Comparison of ENCODE assay signal across 1 cellular context in genomic region chr18:35497334-35498197, GRCh38.
TF ChIP-seq lines count a peak whose summit lies in the region.

INO80C (minus strand) TSS chr18:35497960; CDS start chr18:35497874, 86 bp downstream.

TF ChIP-seq in HEK293, 187 proteins besides CTCF, POLR2A, EP300 and RAD21 (continued from another document):
- no peak for TF ChIP-seq ZBTB48 (tag by site-specific recombination; IDR thresholded peaks at IDR 0.05)
- 0 out of 2 replicates have a peak, but pooled peaks have one; percentile 38 for TF ChIP-seq TCF7L2 (IDR thresholded peaks at IDR 0.05; ENCODE audit: borderline replicate concordance, low read depth, low read length)
- TF ChIP-seq ZBTB11 (tag by site-specific recombination; conservative IDR thresholded peaks at IDR 0.05; ENCODE audit: low read depth) = peak; percentile 89
- TF ChIP-seq ZNF621 (tag by site-specific recombination; IDR thresholded peaks at IDR 0.05) = no peak
